Comparison of ENCODE assay signal across 8 cellular contexts in the genomic region with DNA sequence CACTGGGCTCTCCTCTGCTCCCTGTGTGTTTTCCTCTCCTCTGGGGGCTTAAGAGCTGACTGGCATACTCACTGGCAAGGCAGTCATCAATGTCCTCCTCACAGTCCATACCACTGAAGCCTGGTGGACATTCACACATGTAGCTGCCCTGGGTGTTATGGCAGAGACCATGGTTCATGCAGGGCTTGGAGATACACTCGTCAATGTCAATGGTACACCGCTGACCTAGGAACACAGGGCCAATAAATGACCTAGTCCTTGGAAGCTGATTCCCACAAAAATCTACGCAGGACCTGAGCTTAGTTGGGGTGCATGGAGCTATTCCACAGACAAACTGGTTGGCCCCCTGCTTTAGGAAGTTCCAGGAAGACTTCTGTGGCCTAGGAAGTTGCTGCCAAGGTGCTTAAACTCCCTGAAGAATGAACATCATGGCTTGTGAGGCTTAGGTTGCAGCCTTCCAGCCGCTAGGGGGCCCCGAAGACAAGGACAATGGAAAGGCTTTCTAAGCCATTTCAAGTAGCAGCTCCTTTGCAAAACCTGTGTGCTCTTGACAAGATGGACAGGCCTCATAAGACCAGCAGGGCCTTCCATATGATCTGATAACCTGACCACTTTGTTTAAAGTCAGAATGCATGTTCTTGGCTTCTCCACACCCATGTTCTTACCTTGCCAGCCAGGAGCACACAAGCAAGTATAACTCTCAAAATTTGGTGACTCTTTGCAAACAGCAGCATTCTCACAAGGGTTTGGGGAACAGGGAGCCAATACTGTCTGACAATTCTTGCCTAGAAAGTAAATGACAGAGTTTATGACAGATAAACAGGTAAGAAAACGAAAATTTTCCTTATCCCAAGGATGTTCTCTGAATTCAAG. TPM values are rescaled to one million over a fixed set of nuclear protein-coding genes. Genes with fewer than 3 reads are reported as not detected.
DNase-seq lines count a peak whose midpoint lies in the region; ATAC-seq, FAIRE-seq and TF ChIP-seq lines count a peak whose summit lies in the region.

No MANE protein-coding gene starts in this region.

- peaks cover 5% of the 10 kb centered on the region in 2 experiments; a peak in 3 of 5 replicates for H3K36me3 ChIP-seq in HepG2 (replicated peaks in 1 of 2; ENCODE audit: control insufficient read depth in 1 of 2, insufficient read depth in 2 of 2, low read length in 2 of 2)

- no peak overlapping the region for H3K4me2 ChIP-seq in HepG2 (ENCODE audit: low read depth, low read length)

- H2AFZ ChIP-seq in HepG2 (ENCODE audit: low read length) = no peak overlapping the region

- TF ChIP-seq RAD21 in HepG2 (CRISPR knock-in tag; IDR thresholded peaks at IDR 0.05) = peak; percentile 84

- DNase-seq in GM10266 (ENCODE audit: extremely low spot score) = peak; percentile 53
- DNase-seq in NCI-H446 treated with DMSO at 0.1 percent for 48 hours (lab: John Stamatoyannopoulos, UW) = peak; percentile 15
- peak; percentile 49 for DNase-seq in activated CD4-positive, alpha-beta T cell treated with anti-CD3 and anti-CD28 coated beads for 1 hour
- DNase-seq in cerebellum (ENCODE audit: low spot score) = peak; percentile 56
- peak; percentile 45 for DNase-seq in HepG2 (ENCODE audit: low spot score)
- peak; percentile 65 to 69 for DNase-seq in stimulated activated CD4-positive, alpha-beta T cell treated with anti-CD3 and anti-CD28 coated beads, Interleukin-4, amount 100 ng/mL, for 48 hours (ENCODE audit: low read depth in 2 of 2)

- TF ChIP-seq EP300 in HepG2 (IDR thresholded peaks at IDR 0.05; ENCODE audit: low read depth in 2 of 2, low read length in 2 of 2) (no peak), HepG2 (CRISPR knock-in tag; IDR thresholded peaks at IDR 0.05; ENCODE audit: borderline replicate concordance) (no peak)

- no peaks in the 10 kb centered on the region for H3K27me3 ChIP-seq in HepG2 (ENCODE audit: control insufficient read depth in 1 of 2, insufficient read depth in 2 of 2, low read length in 2 of 2)

- H3K9me3 ChIP-seq in HepG2 (ENCODE audit: low read length) = no peaks in the 10 kb centered on the region

- CTCF ChIA-PET in HepG2 (lab: Yijun Ruan, JAX; ENCODE audit: low intra/inter-chr PET ratio, low total read pairs) = interaction anchor here (1.8 kb wide), 1 partner anchor 19 kb away, joined by 18 read pairs; no protein-coding TSS in a partner anchor

- no peak overlapping the region for H3K4me3 ChIP-seq in HepG2 (replicated peaks in 1 of 3; ENCODE audit: insufficient read depth in 1 of 3, low read depth in 2 of 3, low read length in 3 of 3)

- no peak overlapping the region for H3K9ac ChIP-seq in HepG2 (ENCODE audit: insufficient read depth, low read depth, low read length)

- POLR2A ChIA-PET in HepG2 (lab: Yijun Ruan, JAX) = no interaction called here

- ATAC-seq in HG03135 (IDR thresholded peaks at IDR 0.05; ENCODE audit: unreplicated experiment) (peak; percentile 76), HepG2 (peak; percentile 89), HG02981 (IDR thresholded peaks at IDR 0.05; ENCODE audit: unreplicated experiment) (no peak)

- no peak overlapping the region for H3K27ac ChIP-seq in HepG2 (ENCODE audit: extremely low read length, insufficient read depth, low read length)

- FAIRE-seq in HepG2 (lab: Jason Lieb, UNC) = peak; percentile 62

- in situ Hi-C loops in HepG2 (cut with HindIII; ENCODE audit: extremely low pct_ligation_motif_present, low pct_unique_long_range_greater_than_20kb) = no loop called here

- no peaks in the 10 kb centered on the region for H3K79me2 ChIP-seq in HepG2 (ENCODE audit: insufficient read depth, low read length)

- peak; percentile 96 for TF ChIP-seq CTCF in GM10266 (IDR thresholded peaks at IDR 0.05; ENCODE audit: control insufficient read depth, insufficient read depth, low read depth, missing control alignments)
- TF ChIP-seq CTCF in HepG2 (CRISPR knock-in tag; IDR thresholded peaks at IDR 0.05) = peak; percentile 88

- 43% methylated on average over 5 of the region's 6 CpGs for WGBS in HepG2 (ENCODE audit: low lambda C conversion rate)

- intact Hi-C loops in HepG2 (cut with micrococcal nuclease; ENCODE audit: unreplicated experiment) = loop anchor here (1.0 kb wide), 1 partner anchor 20 kb away; no protein-coding TSS in a partner anchor

- H4K20me1 ChIP-seq in HepG2 (ENCODE audit: insufficient read depth, low read length) = no peaks in the 10 kb centered on the region

- no TSS peak for BruUV-seq in HepG2 (replicated peaks; lab: Mats Ljungman, UMichigan)

- TF ChIP-seq POLR2A in HepG2 (IDR thresholded peaks at IDR 0.05; ENCODE audit: insufficient read depth in 1 of 2, low read depth in 2 of 2, low read length in 2 of 2) = no peak

- H3K4me1 ChIP-seq in HepG2 (ENCODE audit: insufficient read depth, low read length) = no peaks in the 10 kb centered on the region

TF ChIP-seq in HepG2, 621 proteins besides CTCF, POLR2A, EP300 and RAD21:
- TF ChIP-seq CCDC6 (CRISPR knock-in tag; IDR thresholded peaks at IDR 0.05) = no peak
- TF ChIP-seq TEAD3 (CRISPR knock-in tag; optimal IDR thresholded peaks at IDR 0.05; ENCODE audit: borderline replicate concordance) = peak; percentile 63
- peak; percentile 68 for TF ChIP-seq XRCC5 (optimal IDR thresholded peaks at IDR 0.05; ENCODE audit: low read length)
- TF ChIP-seq ZNF720 (CRISPR knock-in tag; IDR thresholded peaks at IDR 0.05) = no peak
- no peak for TF ChIP-seq ZNF205 (CRISPR knock-in tag; IDR thresholded peaks at IDR 0.05)
- TF ChIP-seq, protein P1, sequence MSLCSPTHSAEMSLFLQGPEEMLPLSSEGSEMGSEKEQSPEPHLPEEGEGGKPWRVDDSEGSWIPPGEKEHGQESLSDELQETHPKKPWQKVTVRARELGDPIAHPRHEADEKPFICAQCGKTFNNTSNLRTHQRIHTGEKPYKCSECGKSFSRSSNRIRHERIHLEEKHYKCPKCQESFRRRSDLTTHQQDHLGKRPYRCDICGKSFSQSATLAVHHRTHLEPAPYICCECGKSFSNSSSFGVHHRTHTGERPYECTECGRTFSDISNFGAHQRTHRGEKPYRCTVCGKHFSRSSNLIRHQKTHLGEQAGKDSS (CRISPR knock-in tag; IDR thresholded peaks at IDR 0.05; ENCODE audit: borderline replicate concordance, low read depth) = no peak
- TF ChIP-seq SMC3 (IDR thresholded peaks at IDR 0.05; ENCODE audit: low read length) = peak; percentile 84
- TF ChIP-seq STAG1 (CRISPR knock-in tag; IDR thresholded peaks at IDR 0.05) = peak; percentile 90
- no peak for TF ChIP-seq JARID2 (CRISPR knock-in tag; IDR thresholded peaks at IDR 0.05; ENCODE audit: insufficient replicate concordance)
- TF ChIP-seq NCOA2 (CRISPR knock-in tag; IDR thresholded peaks at IDR 0.05) = no peak

RNA-seq across cellular contexts. Expression of a gene that starts 52.3 kb away (rescaled TPM):
- total RNA-seq in cerebellum (not detected), HepG2 (2016; rRNA removed; fragmentation: Illumina TruSeq; extraction: Trizol) (not detected in 2 replicates)
- not detected in 2 replicates for total RNA-seq in HepG2 (2016; cell fraction: cytosol; rRNA removed; fragmentation: Illumina TruSeq; extraction: Trizol; ENCODE audit: low read depth)
- total RNA-seq in HepG2 (2016; cell fraction: insoluble cytoplasmic fraction; rRNA removed; fragmentation: Illumina TruSeq; extraction: Trizol) = not detected in 2 replicates
- total RNA-seq in HepG2 (2016; cell fraction: membrane; rRNA removed; fragmentation: Illumina TruSeq; extraction: Trizol) = not detected in 2 replicates
- total RNA-seq in HepG2 (2016; cell fraction: nucleus; rRNA removed; fragmentation: Illumina TruSeq; extraction: Trizol) = not detected in 2 replicates
- not detected in 2 replicates for polyA plus RNA-seq in HepG2 (2011; rRNA removed)
- not detected in 2 replicates for polyA plus RNA-seq in HepG2 (2011; cell fraction: cytosol; rRNA removed)
- polyA plus RNA-seq in HepG2 (2011; cell fraction: nucleus; rRNA removed) = not detected in 2 replicates
- not detected in 2 replicates for polyA plus RNA-seq in HepG2 (2012)
- polyA plus RNA-seq in HepG2 (2016; cell fraction: cytosol; fragmentation: Illumina TruSeq; extraction: Trizol; ENCODE audit: low read depth) = not detected in 2 replicates
- polyA plus RNA-seq in HepG2 (2016; cell fraction: insoluble cytoplasmic fraction; fragmentation: Illumina TruSeq; extraction: Trizol; ENCODE audit: low read depth) = not detected in 2 replicates
- not detected in 2 replicates for polyA plus RNA-seq in HepG2 (2016; cell fraction: membrane; fragmentation: Illumina TruSeq; extraction: Trizol; ENCODE audit: low read depth)
- polyA plus RNA-seq in HepG2 (2016; cell fraction: nucleus; fragmentation: Illumina TruSeq; extraction: Trizol; ENCODE audit: insufficient read depth, low read depth) = not detected in 2 replicates
- not detected in 2 replicates for polyA minus RNA-seq in HepG2 (2011; rRNA and poly(A)+ RNA removed; ENCODE audit: low replicate concordance)
- polyA minus RNA-seq in HepG2 (2011; cell fraction: cytosol; rRNA and poly(A)+ RNA removed) = not detected in 2 replicates
- not detected in 2 replicates for polyA minus RNA-seq in HepG2 (2011; cell fraction: nucleus; rRNA and poly(A)+ RNA removed)

Comparison
In these comparisons a context has a peak if more than half of its experiments do, and no peak if none do; other contexts are left out.
1. DNase-seq: peak in every context shown above with its lines; median percentile 67 in stimulated activated CD4-positive, alpha-beta T cell treated with anti-CD3 and anti-CD28 coated beads, Interleukin-4, amount 100 ng/mL, for 48 hours; 56 in cerebellum; 53 in GM10266; 49 in activated CD4-positive, alpha-beta T cell treated with anti-CD3 and anti-CD28 coated beads for 1 hour; 45 in HepG2; 15 in NCI-H446 treated with DMSO at 0.1 percent for 48 hours.